In the genomic region with DNA sequence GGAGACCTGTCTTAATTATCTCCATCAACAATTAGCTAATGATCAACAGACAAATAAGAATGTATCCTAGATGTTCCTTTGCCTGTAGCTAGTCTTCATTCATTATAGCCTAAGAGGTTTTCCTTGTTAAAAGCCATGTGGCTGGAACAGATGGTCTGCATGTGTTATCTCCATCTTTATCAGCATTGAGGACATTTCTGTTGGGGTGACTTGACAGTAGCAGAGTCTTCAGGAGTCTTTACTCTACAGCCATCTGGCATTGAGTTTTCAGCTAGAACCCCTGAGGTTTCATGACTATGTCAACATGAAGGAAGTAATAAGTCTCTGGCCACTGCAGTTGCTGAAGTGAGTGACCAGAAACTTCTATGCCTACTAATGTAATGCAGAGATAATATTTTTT, we compare ENCODE assay signal across 18 cellular contexts.
DNase-seq lines count a peak whose midpoint lies in the region; ATAC-seq, FAIRE-seq and TF ChIP-seq lines count a peak whose summit lies in the region.
"Had no signal": no experiment of that assay in that cellular context is flagged by ENCODE, and none has a peak within 500 bp of the region (broad histone marks: within the 10 kb centered on the region; RNA-seq: fewer than 3 reads in every experiment).

No MANE protein-coding gene starts in this region.

- FAIRE-seq in HepG2 (lab: Jason Lieb, UNC), result no peak
- FAIRE-seq: D721Med, G401.6, GM12891 had no signal

- H2AFZ ChIP-seq in HepG2 (ENCODE audit: low read length), result no peak overlapping the region

- CTCF ChIA-PET in HepG2 (lab: Yijun Ruan, JAX; ENCODE audit: low intra/inter-chr PET ratio, low total read pairs), result no interaction called here

- no peak overlapping the region for H3K23ac ChIP-seq in mesendoderm (ENCODE audit: low read length)

- no peak overlapping the region for H3K56ac ChIP-seq in mesendoderm (ENCODE audit: low read length)

- no peak overlapping the region for H3K27ac ChIP-seq in mesendoderm (ENCODE audit: low read depth, low read length)
- H3K27ac ChIP-seq in HepG2 (ENCODE audit: extremely low read length, insufficient read depth, low read length), result no peak overlapping the region
- H3K27ac ChIP-seq: A549, C4-2B, KMS-11 had no signal

- H3K9ac ChIP-seq in mesendoderm (ENCODE audit: low read length) (no peak overlapping the region), HepG2 (ENCODE audit: insufficient read depth, low read depth, low read length) (no peak overlapping the region)
- H3K9ac ChIP-seq: KMS-11 had no signal

- no peak overlapping the region for H2BK120ac ChIP-seq in mesendoderm (ENCODE audit: low read depth, low read length)

- H4K8ac ChIP-seq in mesendoderm (ENCODE audit: low read depth, low read length), result no peak overlapping the region

- no TSS peak for BruUV-seq in HepG2 (replicated peaks; lab: Mats Ljungman, UMichigan)

- ATAC-seq in HepG2 (no peak), GM21360 (IDR thresholded peaks at IDR 0.05; ENCODE audit: unreplicated experiment) (no peak), GM18498 (IDR thresholded peaks at IDR 0.05; ENCODE audit: unreplicated experiment) (no peak)
- ATAC-seq: A549, HCT116 had no signal

- H3K4me3 ChIP-seq in mesendoderm (ENCODE audit: low read length) (no peak overlapping the region), HepG2 (replicated peaks in 1 of 3; ENCODE audit: insufficient read depth in 1 of 3, low read depth in 2 of 3, low read length in 3 of 3) (no peak overlapping the region)
- H3K4me3 ChIP-seq: A549 had no signal

- no peak for TF ChIP-seq POLR2A in HepG2 (IDR thresholded peaks at IDR 0.05; ENCODE audit: insufficient read depth in 1 of 2, low read depth in 2 of 2, low read length in 2 of 2)

- H3K79me2 ChIP-seq in mesendoderm (ENCODE audit: control insufficient read depth, insufficient read depth, low read length) (no peaks in the 10 kb centered on the region), HepG2 (ENCODE audit: insufficient read depth, low read length) (no peaks in the 10 kb centered on the region)

- H4K5ac ChIP-seq in mesendoderm (ENCODE audit: low read length), result no peak overlapping the region

- intact Hi-C loops in HepG2 (cut with micrococcal nuclease; ENCODE audit: unreplicated experiment), result no loop called here

- H3K36me3 ChIP-seq in mesendoderm (ENCODE audit: control insufficient read depth, insufficient read depth, low read length) (no peaks in the 10 kb centered on the region), HepG2 (replicated peaks in 1 of 2; ENCODE audit: control insufficient read depth in 1 of 2, insufficient read depth in 2 of 2, low read length in 2 of 2) (no peaks in the 10 kb centered on the region)
- H3K36me3 ChIP-seq: BE2C had no signal

- in situ Hi-C loops in HepG2 (cut with HindIII; ENCODE audit: extremely low pct_ligation_motif_present, low pct_unique_long_range_greater_than_20kb), result no loop called here

- no peaks in the 10 kb centered on the region for H3K79me1 ChIP-seq in mesendoderm (ENCODE audit: low read length)

- TF ChIP-seq CTCF in HepG2 (CRISPR knock-in tag; IDR thresholded peaks at IDR 0.05), result no peak

- no peak for TF ChIP-seq RAD21 in HepG2 (CRISPR knock-in tag; IDR thresholded peaks at IDR 0.05)

- POLR2A ChIA-PET in HepG2 (lab: Yijun Ruan, JAX), result no interaction called here

- no peak overlapping the region for H2AK5ac ChIP-seq in mesendoderm (ENCODE audit: low read length)

- no peak overlapping the region for H2BK5ac ChIP-seq in mesendoderm (ENCODE audit: low read length)

- H3K27me3 ChIP-seq in mesendoderm (ENCODE audit: insufficient read depth, low read length, poor library complexity), result no peaks in the 10 kb centered on the region
- H3K27me3 ChIP-seq in HepG2 (ENCODE audit: control insufficient read depth in 1 of 2, insufficient read depth in 2 of 2, low read length in 2 of 2), result no peaks in the 10 kb centered on the region
- H3K27me3 ChIP-seq: BE2C had no signal

- H3K18ac ChIP-seq in mesendoderm (ENCODE audit: low read length), result no peak overlapping the region

- H4K20me1 ChIP-seq in HepG2 (ENCODE audit: insufficient read depth, low read length), result no peaks in the 10 kb centered on the region

- no peak overlapping the region for H3K4me2 ChIP-seq in mesendoderm (ENCODE audit: low read length)
- no peak overlapping the region for H3K4me2 ChIP-seq in HepG2 (ENCODE audit: low read depth, low read length)
- H3K4me2 ChIP-seq: A549, KMS-11 had no signal

- H2BK15ac ChIP-seq in mesendoderm (replicated peaks; ENCODE audit: low read depth), result no peak overlapping the region

- TF ChIP-seq EP300 in HepG2 (IDR thresholded peaks at IDR 0.05; ENCODE audit: low read depth in 2 of 2, low read length in 2 of 2) (no peak), HepG2 (CRISPR knock-in tag; IDR thresholded peaks at IDR 0.05; ENCODE audit: borderline replicate concordance) (no peak)

- H3K4me1 ChIP-seq in mesendoderm (ENCODE audit: control insufficient read depth, low read depth, low read length), result no peaks in the 10 kb centered on the region
- no peaks in the 10 kb centered on the region for H3K4me1 ChIP-seq in HepG2 (ENCODE audit: insufficient read depth, low read length)
- H3K4me1 ChIP-seq: A549 had no signal

- DNase-seq in EH (ENCODE audit: low read depth) (peak; percentile 3), HT1080 (ENCODE audit: low read depth) (peak; percentile 12), NCI-H82 treated with DMSO at 0.1 percent for 48 hours (lab: John Stamatoyannopoulos, UW; ENCODE audit: unreplicated experiment) (peak; percentile 22), mesendoderm (peak; percentile 13), HepG2 (ENCODE audit: low spot score) (no peak)
- DNase-seq: BE2C; CD4-positive, alpha-beta memory T cell; COR-L47; DMS53 had no signal

- no peak overlapping the region for H3K4ac ChIP-seq in mesendoderm (ENCODE audit: low read depth, low read length)

- H3K9me3 ChIP-seq in HepG2 (ENCODE audit: low read length), result no peaks in the 10 kb centered on the region
- H3K9me3 ChIP-seq: A549, BE2C had no signal

TF ChIP-seq in HepG2, 621 proteins besides CTCF, POLR2A, EP300 and RAD21:
- TF ChIP-seq ZNF143 (CRISPR knock-in tag; IDR thresholded peaks at IDR 0.05), result no peak
- TF ChIP-seq ZNF3 (CRISPR knock-in tag; IDR thresholded peaks at IDR 0.05), result no peak
- TF ChIP-seq ZNF784 (CRISPR knock-in tag; IDR thresholded peaks at IDR 0.05; ENCODE audit: borderline replicate concordance), result no peak
- no peak for TF ChIP-seq ZFAT (CRISPR knock-in tag; conservative IDR thresholded peaks at IDR 0.05)
- no peak for TF ChIP-seq ZMYM3 (CRISPR knock-in tag; IDR thresholded peaks at IDR 0.05)
- TF ChIP-seq PHF21A (CRISPR knock-in tag; IDR thresholded peaks at IDR 0.05), result no peak
- TF ChIP-seq CBX1 (IDR thresholded peaks at IDR 0.05; ENCODE audit: low read depth), result no peak
- no peak for TF ChIP-seq KDM4B (CRISPR knock-in tag; IDR thresholded peaks at IDR 0.05)
- no peak for TF ChIP-seq AGO2 (optimal IDR thresholded peaks at IDR 0.05; ENCODE audit: low read depth, low read length)
- no peak for TF ChIP-seq NCOA5 (CRISPR knock-in tag; IDR thresholded peaks at IDR 0.05)
- TF ChIP-seq ZBTB38 (CRISPR knock-in tag; IDR thresholded peaks at IDR 0.05), result no peak
- no peak for TF ChIP-seq NR3C1 (CRISPR knock-in tag; IDR thresholded peaks at IDR 0.05)
- TF ChIP-seq ZBTB3 (CRISPR knock-in tag; IDR thresholded peaks at IDR 0.05; ENCODE audit: borderline replicate concordance, low read depth), result no peak
- TF ChIP-seq XBP1 (CRISPR knock-in tag; IDR thresholded peaks at IDR 0.05), result no peak
- no peak for TF ChIP-seq SMAD9 (CRISPR knock-in tag; IDR thresholded peaks at IDR 0.05)
- no peak for TF ChIP-seq ZNF576 (CRISPR knock-in tag; IDR thresholded peaks at IDR 0.05)
- no peak for TF ChIP-seq ZNF558 (CRISPR knock-in tag; IDR thresholded peaks at IDR 0.05; ENCODE audit: borderline replicate concordance)
- TF ChIP-seq SYNCRIP (IDR thresholded peaks at IDR 0.05; ENCODE audit: insufficient read depth, low read depth, low read length), result no peak
- no peak for TF ChIP-seq NFKB2 (CRISPR knock-in tag; IDR thresholded peaks at IDR 0.05; ENCODE audit: borderline replicate concordance)
TF ChIP-seq in HepG2: peak in this region for 0.
